Comparison of ENCODE assay signal across 16 cellular contexts in the genomic region with DNA sequence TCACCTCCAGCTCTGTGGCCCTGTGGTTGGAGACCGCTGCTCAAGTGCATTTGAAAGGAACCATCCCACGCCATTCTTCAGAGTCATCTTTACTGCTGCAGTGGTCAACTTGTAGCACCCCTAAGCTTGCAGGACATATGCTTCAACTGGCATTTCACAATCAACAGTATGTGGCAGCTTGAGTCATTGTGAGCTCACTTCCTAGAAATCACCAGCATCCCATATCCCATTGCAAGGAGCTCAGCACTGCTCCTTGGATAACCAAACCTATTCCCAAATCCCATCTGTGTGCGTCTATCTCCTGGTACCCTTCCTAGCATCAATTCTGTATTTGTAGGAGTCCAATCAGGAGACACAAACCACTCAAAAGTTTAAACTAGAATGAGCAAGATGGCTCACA. TPM values are rescaled to one million over a fixed set of nuclear protein-coding genes. Genes with fewer than 3 reads are reported as not detected.
DNase-seq lines count a peak whose midpoint lies in the region; TF ChIP-seq lines count a peak whose summit lies in the region.
"Not testable (repeated sequence)": the region's sequence is repeated elsewhere in the genome, so short reads cannot be mapped to it uniquely, and the experiment has no call there.
"Had no signal": no experiment of that assay in that cellular context is flagged by ENCODE, and none has a peak within 500 bp of the region (broad histone marks: within the 10 kb centered on the region; RNA-seq: fewer than 3 reads in every experiment).

No MANE protein-coding gene starts in this region.

- H3K27ac ChIP-seq in brain microvascular endothelial cell, result not testable (repeated sequence)

- peak; percentile 64 for DNase-seq in HFFc6
- DNase-seq in MG63, result peak; percentile 32
- DNase-seq in activated CD4-positive, CD25-positive, alpha-beta regulatory T cell treated with anti-CD3 and anti-CD28 coated beads, Interleukin-2, amount 50 U/mL, for 72 hours, result peak; percentile 5
- DNase-seq in brain microvascular endothelial cell, result peak; percentile 56
- DNase-seq in stimulated activated CD4-positive, alpha-beta T cell treated with anti-CD3 and anti-CD28 coated beads, Interleukin-15, amount 100 ng/mL, for 24 hours, result peak; percentile 0

- not testable (repeated sequence) for TF ChIP-seq CTCF in HFFc6 (IDR thresholded peaks at IDR 0.05); brain microvascular endothelial cell (IDR thresholded peaks at IDR 0.05; ENCODE audit: low read depth, low read length, missing control alignments)

- H3K27me3 Mint-ChIP-seq in HFFc6 (ENCODE audit: insufficient read depth), result not testable (repeated sequence)

- H3K36me3 Mint-ChIP-seq in HFFc6 (ENCODE audit: low read depth), result not testable (repeated sequence)

- H3K27ac Mint-ChIP-seq in HFFc6, result not testable (repeated sequence)

- not testable (repeated sequence) for H3K4me3 ChIP-seq in MG63; brain microvascular endothelial cell (ENCODE audit: low read depth, low read length)

- H3K4me1 Mint-ChIP-seq in HFFc6 (ENCODE audit: low read depth), result not testable (repeated sequence)

- not testable (repeated sequence) for H3K9me3 Mint-ChIP-seq in HFFc6

- H3K9me3 ChIP-seq in MG63, result not testable (repeated sequence)

- in situ Hi-C loops in brain microvascular endothelial cell (cut with HindIII; ENCODE audit: low pct_ligation_motif_present, low sequenced_read_pairs), result not testable (repeated sequence)

- not testable (repeated sequence) for H3K27me3 ChIP-seq in MG63; brain microvascular endothelial cell (replicated peaks)

- H3K36me3 ChIP-seq in MG63; brain microvascular endothelial cell (replicated peaks): not testable (repeated sequence)

- H3K4me3 Mint-ChIP-seq in HFFc6, result not testable (repeated sequence)

RNA-seq across cellular contexts. Expression of a gene that starts 51.0 kb away (rescaled TPM):
- total RNA-seq in HFFc6 (2021; fragmentation: NEBNext Ultra II Directional; extraction: Animal tissue kit (Norgen Biotek cat#: 25700)), result not detected
- total RNA-seq in MG63 (2014; rRNA removed; shearing (Covaris generic); ENCODE audit: low replicate concordance), result not detected in 2 replicates
- total RNA-seq: A172; A673; B cell; Caco-2; Calu3; CD4-positive, alpha-beta memory T cell; CD4-positive, alpha-beta T cell; CD4-positive, CD25-positive, alpha-beta regulatory T cell; CD8-positive, alpha-beta memory T cell; CD8-positive, alpha-beta T cell; Daoy had no signal

Comparison
In these comparisons a context has a peak if more than half of its experiments do, and no peak if none do; other contexts are left out.
1. DNase-seq: peak in every context shown above with its lines; median percentile 64 in HFFc6; 56 in brain microvascular endothelial cell; 32 in MG63; 5 in activated CD4-positive, CD25-positive, alpha-beta regulatory T cell treated with anti-CD3 and anti-CD28 coated beads, Interleukin-2, amount 50 U/mL, for 72 hours; 0 in stimulated activated CD4-positive, alpha-beta T cell treated with anti-CD3 and anti-CD28 coated beads, Interleukin-15, amount 100 ng/mL, for 24 hours.